10 cellular contexts compared by ENCODE assay signal in the genomic region with DNA sequence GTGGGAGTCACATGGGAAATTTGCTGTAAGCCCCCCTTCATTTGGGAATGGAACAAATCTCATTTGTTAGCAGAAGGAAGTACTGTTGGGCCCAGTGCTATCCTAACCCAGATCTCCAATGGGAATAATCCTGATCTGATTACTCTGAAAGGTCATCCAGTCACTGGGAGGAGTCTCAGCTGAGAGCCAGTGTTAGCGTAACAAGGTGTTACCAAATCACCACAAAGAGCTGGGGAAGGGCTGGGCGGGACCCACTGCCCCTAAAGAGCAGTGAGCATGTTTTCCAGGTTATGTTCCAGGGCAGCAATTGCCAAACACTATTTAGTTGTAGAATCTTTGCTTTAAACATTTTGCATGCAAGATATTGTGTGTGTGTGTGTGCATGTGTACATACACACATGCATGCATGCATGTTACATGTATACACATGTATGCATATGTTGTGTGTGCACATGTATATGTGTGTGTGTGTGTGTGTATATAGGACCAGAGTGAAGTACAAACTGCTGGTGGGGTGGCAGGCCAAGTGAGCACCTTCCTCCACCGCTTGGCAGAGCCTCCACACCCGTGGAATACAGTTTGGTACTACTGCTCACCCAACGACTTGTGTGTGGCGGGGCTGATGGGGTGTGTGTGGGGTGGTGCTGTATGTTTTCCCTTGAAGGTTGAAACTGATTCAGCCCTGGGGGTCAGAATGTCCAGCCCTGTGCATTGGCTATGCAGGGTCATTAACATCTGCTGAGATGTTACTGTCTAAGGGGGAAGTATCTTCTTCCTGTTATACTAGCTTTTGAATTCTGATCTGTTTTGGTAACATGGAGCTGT. TPM values are rescaled to one million over a fixed set of nuclear protein-coding genes. Genes with fewer than 3 reads are reported as not detected.
DNase-seq lines count a peak whose midpoint lies in the region; ATAC-seq and FAIRE-seq lines count a peak whose summit lies in the region.
"Had no signal": no experiment of that assay in that cellular context is flagged by ENCODE, and none has a peak within 500 bp of the region (broad histone marks: within the 10 kb centered on the region; RNA-seq: fewer than 3 reads in every experiment).

No MANE protein-coding gene starts in this region.

- peak; percentile 27 for ATAC-seq in HG02981 (IDR thresholded peaks at IDR 0.05; ENCODE audit: unreplicated experiment)
- ATAC-seq: A549 had no signal

- H3K27ac Mint-ChIP-seq in immature natural killer cell = no peak overlapping the region

- no peak overlapping the region for H3K4me3 Mint-ChIP-seq in immature natural killer cell

- peaks cover 20 to 27% (median 25%) of the 10 kb centered on the region in 3 donors for H3K36me3 Mint-ChIP-seq in immature natural killer cell

- H3K27me3 ChIP-seq in small intestine (ENCODE audit: control insufficient read depth in 2 of 2, insufficient read depth in 2 of 2, low read length in 2 of 2) = no peaks in the 10 kb centered on the region
- H3K27me3 ChIP-seq: cardiac muscle cell had no signal

- no peak overlapping the region for H3K4me3 ChIP-seq in small intestine (ENCODE audit: low read depth in 1 of 2, low read length in 2 of 2)
- H3K4me3 ChIP-seq: A549, cardiac muscle cell had no signal

- H3K27ac ChIP-seq in small intestine (ENCODE audit: low read depth in 1 of 2, low read length in 1 of 2) = peak overlapping the region; percentile 9 to 85
- H3K27ac ChIP-seq: A549, cardiac muscle cell had no signal

- no peaks in the 10 kb centered on the region for H3K36me3 ChIP-seq in small intestine (ENCODE audit: control insufficient read depth in 2 of 2, insufficient read depth in 2 of 2, low read length in 2 of 2)
- H3K36me3 ChIP-seq: cardiac muscle cell had no signal

- peak; percentile 71 for DNase-seq in NOMO-1 treated with DMSO at 0.1 percent for 48 hours (lab: John Stamatoyannopoulos, UW; ENCODE audit: unreplicated experiment)
- DNase-seq in NOMO-1 treated with dmso at 0.1 percent for 144 hours (lab: John Stamatoyannopoulos, UW; ENCODE audit: unreplicated experiment) = no peak
- peak; percentile 55 for DNase-seq in activated CD8-positive, alpha-beta memory T cell treated with anti-CD3 and anti-CD28 coated beads, Interleukin-2, amount 50 U/mL, for 48 hours
- DNase-seq in small intestine = no peak
- no peak for DNase-seq in AG08395 (ENCODE audit: low spot score)
- DNase-seq in immature natural killer cell = no peak
- DNase-seq in HCEC 1CT = no peak

- H3K9me3 Mint-ChIP-seq in immature natural killer cell = no peaks in the 10 kb centered on the region

- FAIRE-seq in small intestine (lab: Jason Lieb, UNC) = no peak
- FAIRE-seq: A549 had no signal

- 55 to 61% (median 61%) methylated on average over 6 of the region's 6 CpGs for WGBS in small intestine, 3 donors

- H3K27me3 Mint-ChIP-seq in immature natural killer cell (ENCODE audit: low read depth in 3 of 3) = peaks cover 4 to 19% (median 14%) of the 10 kb centered on the region in 3 donors

- peaks cover 0 to 47% of the 10 kb centered on the region in 2 donors for H3K4me1 Mint-ChIP-seq in immature natural killer cell

- H3K9me3 ChIP-seq in small intestine (ENCODE audit: control insufficient read depth, low read depth) = no peaks in the 10 kb centered on the region

- H3K4me1 ChIP-seq in small intestine (ENCODE audit: control insufficient read depth in 2 of 2, insufficient read depth in 1 of 2, low read depth in 1 of 2, low read length in 1 of 2) = peaks cover 0 to 3% of the 10 kb centered on the region in 2 donors
- H3K4me1 ChIP-seq: A549 had no signal

RNA-seq across cellular contexts. Expression of gene INPP5D, which starts 15.2 kb away (rescaled TPM):
- polyA plus RNA-seq in small intestine (1 to 10 TPM; 4.7 to 7.9 (median 5.9) TPM), immature natural killer cell (100 to 1,000 TPM in 1 of 3 donors, 10 to 100 TPM in 2; 54.8 to 307 (median 73.5) TPM)

RNA-seq across cellular contexts. Expression of gene NEU2, which starts 42.9 kb away (rescaled TPM):
- polyA plus RNA-seq in small intestine (not detected), immature natural killer cell (not detected)
- polyA plus RNA-seq: A549, cardiac muscle cell had no signal

Comparison
In these comparisons a context has a peak if more than half of its experiments do, and no peak if none do; other contexts are left out.
1. DNase-seq: peak in NOMO-1 treated with DMSO at 0.1 percent for 48 hours (single experiment) and activated CD8-positive, alpha-beta memory T cell treated with anti-CD3 and anti-CD28 coated beads, Interleukin-2, amount 50 U/mL, for 48 hours (single experiment); none in NOMO-1 treated with dmso at 0.1 percent for 144 hours (single experiment), small intestine (single experiment), AG08395 (single experiment), immature natural killer cell (0 of 3) and HCEC 1CT (single experiment).
2. RNA of gene INPP5D, which starts 15.2 kb away (polyA plus RNA-seq): 54.8 to 307 TPM in immature natural killer cell; 4.7 to 7.9 TPM in small intestine; every median in the first group is over 4 times any median in the second.